17 cellular contexts compared by ENCODE assay signal in genomic region chr12:124878795-124879516, GRCh38. TPM values are rescaled to one million over a fixed set of nuclear protein-coding genes. Genes with fewer than 3 reads are reported as not detected.
DNase-seq lines count a peak whose midpoint lies in the region; ATAC-seq and TF ChIP-seq lines count a peak whose summit lies in the region.
"Had no signal": no experiment of that assay in that cellular context is flagged by ENCODE, and none has a peak within 500 bp of the region (broad histone marks: within the 10 kb centered on the region; RNA-seq: fewer than 3 reads in every experiment).

No MANE protein-coding gene starts in this region.

- no peaks in the 10 kb centered on the region for H3K27me3 Mint-ChIP-seq in activated naive CD4-positive, alpha-beta T cell treated with anti-CD3 and anti-CD28 coated beads, Interleukin-2, amount 50 U/mL, for 24 hours
- H3K27me3 Mint-ChIP-seq in WTC11 (ENCODE audit: low read depth), result no peaks in the 10 kb centered on the region; the same call in 1 of the 2 replicates
- H3K27me3 Mint-ChIP-seq in activated CD4-positive, alpha-beta memory T cell treated with anti-CD3 and anti-CD28 coated beads, Interleukin-2, amount 10 ng/mL, durations not matched to agents 7 days and 5 days, result peaks cover 3% of the 10 kb centered on the region

- H3K9me3 Mint-ChIP-seq in activated naive CD4-positive, alpha-beta T cell treated with anti-CD3 and anti-CD28 coated beads, Interleukin-2, amount 50 U/mL, for 24 hours, result no peaks in the 10 kb centered on the region
- H3K9me3 Mint-ChIP-seq in activated naive CD4-positive, alpha-beta T cell treated with anti-CD3 and anti-CD28 coated beads, Interleukin-2, amount 50 U/mL, for 72 hours, result no peaks in the 10 kb centered on the region
- no peaks in the 10 kb centered on the region for H3K9me3 Mint-ChIP-seq in WTC11
- H3K9me3 Mint-ChIP-seq in activated CD4-positive, alpha-beta memory T cell treated with anti-CD3 and anti-CD28 coated beads, Interleukin-2, amount 10 ng/mL, durations not matched to agents 7 days and 5 days, result no peaks in the 10 kb centered on the region
- H3K9me3 Mint-ChIP-seq: CD8-positive, alpha-beta memory T cell; H9 had no signal

- POLR2A ChIA-PET in WTC11 (lab: Charles Lee), result no interaction called here
- POLR2A ChIA-PET in activated CD4-positive, alpha-beta memory T cell treated with anti-CD3 and anti-CD28 coated beads, Interleukin-2, amount 10 ng/mL, durations not matched to agents 7 days and 5 days (lab: Charles Lee), result no interaction called here

- H3K4me1 Mint-ChIP-seq in activated naive CD4-positive, alpha-beta T cell treated with anti-CD3 and anti-CD28 coated beads, Interleukin-2, amount 50 U/mL, for 24 hours, result peaks cover 9% of the 10 kb centered on the region
- peaks cover 15% of the 10 kb centered on the region for H3K4me1 Mint-ChIP-seq in WTC11
- H3K4me1 Mint-ChIP-seq in activated CD4-positive, alpha-beta memory T cell treated with anti-CD3 and anti-CD28 coated beads, Interleukin-2, amount 10 ng/mL, durations not matched to agents 7 days and 5 days, result peaks cover 13% of the 10 kb centered on the region

- H3K27ac Mint-ChIP-seq in activated naive CD4-positive, alpha-beta T cell treated with anti-CD3 and anti-CD28 coated beads, Interleukin-2, amount 50 U/mL, for 24 hours, result peak overlapping the region; percentile 32
- no peak overlapping the region for H3K27ac Mint-ChIP-seq in activated naive CD4-positive, alpha-beta T cell treated with anti-CD3 and anti-CD28 coated beads, Interleukin-2, amount 50 U/mL, for 72 hours
- H3K27ac Mint-ChIP-seq in WTC11, result no peak overlapping the region
- no peak overlapping the region for H3K27ac Mint-ChIP-seq in activated CD4-positive, alpha-beta memory T cell treated with anti-CD3 and anti-CD28 coated beads, Interleukin-2, amount 10 ng/mL, durations not matched to agents 7 days and 5 days
- H3K27ac Mint-ChIP-seq: CD4-positive, CD25-positive, alpha-beta regulatory T cell had no signal

- CTCF ChIA-PET in WTC11 (lab: Charles Lee), result no interaction called here
- CTCF ChIA-PET in activated CD4-positive, alpha-beta memory T cell treated with anti-CD3 and anti-CD28 coated beads, Interleukin-2, amount 10 ng/mL, durations not matched to agents 7 days and 5 days (lab: Charles Lee), result no interaction called here

- ATAC-seq in activated naive CD4-positive, alpha-beta T cell treated with anti-CD3 and anti-CD28 coated beads, Interleukin-2, amount 50 U/mL, for 72 hours, result no peak
- no peak for ATAC-seq in WTC11
- ATAC-seq in left lobe of liver, result peak; percentile 5
- no peak for ATAC-seq in GM19452 (IDR thresholded peaks at IDR 0.05; ENCODE audit: unreplicated experiment)

- DNase-seq in activated naive CD4-positive, alpha-beta T cell treated with anti-CD3 and anti-CD28 coated beads, Interleukin-2, amount 50 U/mL, for 72 hours (ENCODE audit: low spot score in 2 of 2), result no peak
- DNase-seq in WTC11 (ENCODE audit: low spot score) (no peak), left lobe of liver (ENCODE audit: low spot score) (no peak), NCI-H1930 (lab: John Stamatoyannopoulos, UW) (no peak)
- DNase-seq in stimulated activated CD4-positive, alpha-beta T cell treated with anti-CD3 and anti-CD28 coated beads, Interleukin-2, amount 100 ng/mL, for 48 hours, result no peak
- no peak for DNase-seq in activated CD4-positive, alpha-beta memory T cell treated with anti-CD3 and anti-CD28 coated beads, Interleukin-2, amount 10 ng/mL, durations not matched to agents 7 days and 5 days
- DNase-seq: C1 segment of cervical spinal cord; CD4-positive, CD25-positive, alpha-beta regulatory T cell; CD8-positive, alpha-beta memory T cell; COR-L47; DMS 273 treated with DMSO at 0.1 percent for 48 hours; DND-41; EL; GOT3; H9 had no signal

- no peak overlapping the region for H3K4me3 Mint-ChIP-seq in activated naive CD4-positive, alpha-beta T cell treated with anti-CD3 and anti-CD28 coated beads, Interleukin-2, amount 50 U/mL, for 24 hours
- H3K4me3 Mint-ChIP-seq in WTC11, result no peak overlapping the region
- H3K4me3 Mint-ChIP-seq in activated CD4-positive, alpha-beta memory T cell treated with anti-CD3 and anti-CD28 coated beads, Interleukin-2, amount 10 ng/mL, durations not matched to agents 7 days and 5 days, result no peak overlapping the region
- H3K4me3 Mint-ChIP-seq: CD4-positive, CD25-positive, alpha-beta regulatory T cell; CD8-positive, alpha-beta memory T cell; H9 had no signal

- no peaks in the 10 kb centered on the region for H3K36me3 Mint-ChIP-seq in activated naive CD4-positive, alpha-beta T cell treated with anti-CD3 and anti-CD28 coated beads, Interleukin-2, amount 50 U/mL, for 24 hours
- H3K36me3 Mint-ChIP-seq in activated naive CD4-positive, alpha-beta T cell treated with anti-CD3 and anti-CD28 coated beads, Interleukin-2, amount 50 U/mL, for 72 hours, result no peaks in the 10 kb centered on the region
- no peaks in the 10 kb centered on the region for H3K36me3 Mint-ChIP-seq in WTC11
- no peaks in the 10 kb centered on the region for H3K36me3 Mint-ChIP-seq in activated CD4-positive, alpha-beta memory T cell treated with anti-CD3 and anti-CD28 coated beads, Interleukin-2, amount 10 ng/mL, durations not matched to agents 7 days and 5 days (ENCODE audit: low read depth)
- H3K36me3 Mint-ChIP-seq: CD4-positive, CD25-positive, alpha-beta regulatory T cell; CD8-positive, alpha-beta memory T cell had no signal

- TF ChIP-seq CTCF in WTC11 (IDR thresholded peaks at IDR 0.05), result no peak

TF ChIP-seq in WTC11, 78 proteins besides CTCF, POLR2A, EP300 and RAD21:
- TF ChIP-seq ZNF121 (CRISPR knock-in tag; IDR thresholded peaks at IDR 0.05) (0 out of 2 replicates have a peak, but pooled peaks have one; percentile 10), ZMAT4 (CRISPR knock-in tag; IDR thresholded peaks at IDR 0.05) (no peak), GTF2I (CRISPR knock-in tag; conservative IDR thresholded peaks at IDR 0.05) (0 out of 2 replicates have a peak, but pooled peaks have one; percentile 37)
TF ChIP-seq in WTC11: peak in this region for 2.

RNA-seq across cellular contexts. Expression of gene SCARB1, which starts 15.3 kb away (rescaled TPM):
- 10 to 100 TPM; 15.3 to 23.6 TPM for total RNA-seq in activated naive CD4-positive, alpha-beta T cell treated with anti-CD3 and anti-CD28 coated beads, Interleukin-2, amount 50 U/mL, for 72 hours
- total RNA-seq in WTC11 (2021), result 68.3 to 71.0 TPM (median 70.8 TPM) in 3 replicates
- total RNA-seq in left lobe of liver, result 170 TPM
- total RNA-seq in activated CD4-positive, alpha-beta memory T cell treated with anti-CD3 and anti-CD28 coated beads, Interleukin-2, amount 10 ng/mL, durations not matched to agents 7 days and 5 days, result 1 to 10 TPM; 4.3 to 5.8 TPM

RNA-seq across cellular contexts. Expression of gene UBC, which starts 35.5 kb away (rescaled TPM):
- 100 to 1,000 TPM; 806 to 863 TPM for total RNA-seq in activated naive CD4-positive, alpha-beta T cell treated with anti-CD3 and anti-CD28 coated beads, Interleukin-2, amount 50 U/mL, for 72 hours
- total RNA-seq in WTC11 (2021) (530 to 561 TPM (median 544 TPM) in 3 replicates), left lobe of liver (436 TPM)
- total RNA-seq in activated CD4-positive, alpha-beta memory T cell treated with anti-CD3 and anti-CD28 coated beads, Interleukin-2, amount 10 ng/mL, durations not matched to agents 7 days and 5 days, result 1,000 to 10,000 TPM; 1,545 to 1,580 TPM
